Comparison of ENCODE assay signal across 17 cellular contexts in genomic region chr19:11485245-11485837, GRCh38. TPM values are rescaled to one million over a fixed set of nuclear protein-coding genes. Genes with fewer than 3 reads are reported as not detected.
"Had no signal": no experiment of that assay in that cellular context is flagged by ENCODE, and none has a peak within 500 bp of the region (broad histone marks: within the 10 kb centered on the region; RNA-seq: fewer than 3 reads in every experiment).

No MANE protein-coding gene starts in this region.

- H3K9me3 Mint-ChIP-seq: activated CD4-positive, alpha-beta memory T cell treated with anti-CD3 and anti-CD28 coated beads, Interleukin-2, amount 10 ng/mL, durations not matched to agents 7 days and 5 days had no signal

- DNase-seq: activated CD4-positive, alpha-beta memory T cell treated with anti-CD3 and anti-CD28 coated beads, Interleukin-2, amount 10 ng/mL, durations not matched to agents 7 days and 5 days; activated CD4-positive, alpha-beta T cell treated with anti-CD3 and anti-CD28 coated beads for 1 hour; activated gamma-delta T cell treated with Interleukin-2 at 50 U/mL for 16 hours; activated T-cell treated with anti-CD3 and anti-CD28 coated beads, Interleukin-2, amount 50 U/mL, for 48 hours; aorta; heart right ventricle; islet precursor cell; left lung; mesenchymal stem cell; nephron progenitor cell; stimulated activated CD4-positive, alpha-beta T cell treated with anti-CD3 and anti-CD28 coated beads, Interleukin-4, amount 100 ng/mL, for 4 hours; stomach; T-helper 9 cell had no signal

- ATAC-seq: heart right ventricle, left lung, pancreas had no signal

- FAIRE-seq: bronchial epithelial cell, frontal cortex, pancreas had no signal

- H3K27ac Mint-ChIP-seq: activated CD4-positive, alpha-beta memory T cell treated with anti-CD3 and anti-CD28 coated beads, Interleukin-2, amount 10 ng/mL, durations not matched to agents 7 days and 5 days; nephron progenitor cell had no signal

- H3K4me3 ChIP-seq: heart right ventricle, left lung, pancreas, stomach had no signal

- H3K27ac ChIP-seq: heart right ventricle, left lung, pancreas, stomach had no signal

- H3K9me3 ChIP-seq: heart right ventricle, left lung, pancreas, stomach had no signal

- H3K4me3 Mint-ChIP-seq: activated CD4-positive, alpha-beta memory T cell treated with anti-CD3 and anti-CD28 coated beads, Interleukin-2, amount 10 ng/mL, durations not matched to agents 7 days and 5 days; nephron progenitor cell had no signal

RNA-seq across cellular contexts. Expression of gene ELAVL3, which starts 4.5 kb away (rescaled TPM):
- total RNA-seq: activated CD4-positive, alpha-beta memory T cell treated with anti-CD3 and anti-CD28 coated beads, Interleukin-2, amount 10 ng/mL, durations not matched to agents 7 days and 5 days; aorta; bronchial epithelial cell; renal cortical epithelial cell had no signal

RNA-seq across cellular contexts. Expression of gene ODAD3, which starts 50.4 kb away (rescaled TPM):
- total RNA-seq: activated CD4-positive, alpha-beta memory T cell treated with anti-CD3 and anti-CD28 coated beads, Interleukin-2, amount 10 ng/mL, durations not matched to agents 7 days and 5 days; bronchial epithelial cell; stomach had no signal
